In the genomic region with DNA sequence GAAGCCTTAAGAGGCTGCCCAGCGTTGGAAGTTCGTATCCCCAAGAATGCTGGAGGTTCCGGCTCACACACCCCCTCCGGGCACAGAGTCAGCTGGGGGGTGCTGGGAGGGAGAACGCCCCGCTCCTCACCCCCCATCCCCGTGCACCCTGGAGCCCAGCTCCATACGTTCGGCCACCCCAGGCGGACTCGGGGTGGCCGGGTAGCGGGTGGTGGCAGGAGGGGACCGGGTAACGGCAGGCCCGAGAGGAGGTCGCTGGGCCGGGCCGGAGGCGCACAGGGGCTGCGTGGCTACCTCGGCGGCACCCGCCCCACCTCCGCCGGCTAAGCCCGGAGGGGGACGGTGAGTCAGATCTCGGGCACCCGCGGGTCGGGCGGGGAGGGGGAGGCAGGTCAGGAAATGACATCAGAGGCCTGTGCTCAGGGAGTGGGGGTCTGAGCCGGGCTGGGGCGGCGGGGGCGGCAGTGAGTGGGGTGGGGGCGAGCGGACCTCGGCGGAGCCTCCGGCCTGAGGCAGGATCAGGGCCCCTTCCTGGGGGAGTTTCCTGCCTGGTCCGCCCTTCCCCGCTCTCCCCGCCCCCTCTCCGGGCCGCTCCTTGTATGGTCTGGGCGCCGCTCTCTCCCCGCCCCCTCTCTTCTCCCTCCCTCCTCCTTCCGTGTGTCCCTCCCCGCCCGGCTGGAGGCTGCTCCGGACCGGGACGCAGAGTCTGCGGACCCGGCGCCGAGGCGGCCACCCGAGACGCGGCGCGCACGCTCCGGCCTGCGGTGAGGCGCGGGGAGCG, we compare ENCODE assay signal across 1 cellular context.
TF ChIP-seq lines count a peak whose summit lies in the region.

A gene with protein sequence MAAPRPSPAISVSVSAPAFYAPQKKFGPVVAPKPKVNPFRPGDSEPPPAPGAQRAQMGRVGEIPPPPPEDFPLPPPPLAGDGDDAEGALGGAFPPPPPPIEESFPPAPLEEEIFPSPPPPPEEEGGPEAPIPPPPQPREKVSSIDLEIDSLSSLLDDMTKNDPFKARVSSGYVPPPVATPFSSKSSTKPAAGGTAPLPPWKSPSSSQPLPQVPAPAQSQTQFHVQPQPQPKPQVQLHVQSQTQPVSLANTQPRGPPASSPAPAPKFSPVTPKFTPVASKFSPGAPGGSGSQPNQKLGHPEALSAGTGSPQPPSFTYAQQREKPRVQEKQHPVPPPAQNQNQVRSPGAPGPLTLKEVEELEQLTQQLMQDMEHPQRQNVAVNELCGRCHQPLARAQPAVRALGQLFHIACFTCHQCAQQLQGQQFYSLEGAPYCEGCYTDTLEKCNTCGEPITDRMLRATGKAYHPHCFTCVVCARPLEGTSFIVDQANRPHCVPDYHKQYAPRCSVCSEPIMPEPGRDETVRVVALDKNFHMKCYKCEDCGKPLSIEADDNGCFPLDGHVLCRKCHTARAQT (plus strand): TSS at position 700 of the 781 bp plus-strand sequence. CDS start 227 bp downstream, outside the sequence.

TF ChIP-seq in SK-N-SH, 30 proteins besides CTCF, POLR2A, EP300 and RAD21 (continued from another document):
- TF ChIP-seq, protein P1, sequence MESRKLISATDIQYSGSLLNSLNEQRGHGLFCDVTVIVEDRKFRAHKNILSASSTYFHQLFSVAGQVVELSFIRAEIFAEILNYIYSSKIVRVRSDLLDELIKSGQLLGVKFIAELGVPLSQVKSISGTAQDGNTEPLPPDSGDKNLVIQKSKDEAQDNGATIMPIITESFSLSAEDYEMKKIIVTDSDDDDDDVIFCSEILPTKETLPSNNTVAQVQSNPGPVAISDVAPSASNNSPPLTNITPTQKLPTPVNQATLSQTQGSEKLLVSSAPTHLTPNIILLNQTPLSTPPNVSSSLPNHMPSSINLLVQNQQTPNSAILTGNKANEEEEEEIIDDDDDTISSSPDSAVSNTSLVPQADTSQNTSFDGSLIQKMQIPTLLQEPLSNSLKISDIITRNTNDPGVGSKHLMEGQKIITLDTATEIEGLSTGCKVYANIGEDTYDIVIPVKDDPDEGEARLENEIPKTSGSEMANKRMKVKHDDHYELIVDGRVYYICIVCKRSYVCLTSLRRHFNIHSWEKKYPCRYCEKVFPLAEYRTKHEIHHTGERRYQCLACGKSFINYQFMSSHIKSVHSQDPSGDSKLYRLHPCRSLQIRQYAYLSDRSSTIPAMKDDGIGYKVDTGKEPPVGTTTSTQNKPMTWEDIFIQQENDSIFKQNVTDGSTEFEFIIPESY (IDR thresholded peaks at IDR 0.05; ENCODE audit: borderline replicate concordance, low read depth): peak; percentile 56; the same call in 1 of the 2 replicates
- TF ChIP-seq TEAD4 (IDR thresholded peaks at IDR 0.05; ENCODE audit: borderline replicate concordance, insufficient read depth): peak; percentile 45; the same call in 1 of the 2 replicates
- peak; percentile 75 for TF ChIP-seq CHD2 (IDR thresholded peaks at IDR 0.05; ENCODE audit: low read length, partially characterized antibody)
- peak; percentile 13; the same call in 1 of the 2 replicates for TF ChIP-seq NFIC (IDR thresholded peaks at IDR 0.05; ENCODE audit: borderline replicate concordance)
- TF ChIP-seq ELF1 (IDR thresholded peaks at IDR 0.05): peak; percentile 34
- TF ChIP-seq, protein P2, sequence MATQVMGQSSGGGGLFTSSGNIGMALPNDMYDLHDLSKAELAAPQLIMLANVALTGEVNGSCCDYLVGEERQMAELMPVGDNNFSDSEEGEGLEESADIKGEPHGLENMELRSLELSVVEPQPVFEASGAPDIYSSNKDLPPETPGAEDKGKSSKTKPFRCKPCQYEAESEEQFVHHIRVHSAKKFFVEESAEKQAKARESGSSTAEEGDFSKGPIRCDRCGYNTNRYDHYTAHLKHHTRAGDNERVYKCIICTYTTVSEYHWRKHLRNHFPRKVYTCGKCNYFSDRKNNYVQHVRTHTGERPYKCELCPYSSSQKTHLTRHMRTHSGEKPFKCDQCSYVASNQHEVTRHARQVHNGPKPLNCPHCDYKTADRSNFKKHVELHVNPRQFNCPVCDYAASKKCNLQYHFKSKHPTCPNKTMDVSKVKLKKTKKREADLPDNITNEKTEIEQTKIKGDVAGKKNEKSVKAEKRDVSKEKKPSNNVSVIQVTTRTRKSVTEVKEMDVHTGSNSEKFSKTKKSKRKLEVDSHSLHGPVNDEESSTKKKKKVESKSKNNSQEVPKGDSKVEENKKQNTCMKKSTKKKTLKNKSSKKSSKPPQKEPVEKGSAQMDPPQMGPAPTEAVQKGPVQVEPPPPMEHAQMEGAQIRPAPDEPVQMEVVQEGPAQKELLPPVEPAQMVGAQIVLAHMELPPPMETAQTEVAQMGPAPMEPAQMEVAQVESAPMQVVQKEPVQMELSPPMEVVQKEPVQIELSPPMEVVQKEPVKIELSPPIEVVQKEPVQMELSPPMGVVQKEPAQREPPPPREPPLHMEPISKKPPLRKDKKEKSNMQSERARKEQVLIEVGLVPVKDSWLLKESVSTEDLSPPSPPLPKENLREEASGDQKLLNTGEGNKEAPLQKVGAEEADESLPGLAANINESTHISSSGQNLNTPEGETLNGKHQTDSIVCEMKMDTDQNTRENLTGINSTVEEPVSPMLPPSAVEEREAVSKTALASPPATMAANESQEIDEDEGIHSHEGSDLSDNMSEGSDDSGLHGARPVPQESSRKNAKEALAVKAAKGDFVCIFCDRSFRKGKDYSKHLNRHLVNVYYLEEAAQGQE (IDR thresholded peaks at IDR 0.05; ENCODE audit: low read depth, low read length): peak; percentile 51
- peak; percentile 18; the same call in 1 of the 2 replicates for TF ChIP-seq SIN3A (IDR thresholded peaks at IDR 0.05; ENCODE audit: borderline replicate concordance, low read depth, low read length)
- peak; percentile 79 for TF ChIP-seq JUND (IDR thresholded peaks at IDR 0.05)
- peak; percentile 67 for TF ChIP-seq GABPA (IDR thresholded peaks at IDR 0.05; ENCODE audit: low read depth)
- peak; percentile 58 for TF ChIP-seq POLR2AphosphoS5 (IDR thresholded peaks at IDR 0.05; ENCODE audit: low read depth, low read length)
- TF ChIP-seq, protein P3, sequence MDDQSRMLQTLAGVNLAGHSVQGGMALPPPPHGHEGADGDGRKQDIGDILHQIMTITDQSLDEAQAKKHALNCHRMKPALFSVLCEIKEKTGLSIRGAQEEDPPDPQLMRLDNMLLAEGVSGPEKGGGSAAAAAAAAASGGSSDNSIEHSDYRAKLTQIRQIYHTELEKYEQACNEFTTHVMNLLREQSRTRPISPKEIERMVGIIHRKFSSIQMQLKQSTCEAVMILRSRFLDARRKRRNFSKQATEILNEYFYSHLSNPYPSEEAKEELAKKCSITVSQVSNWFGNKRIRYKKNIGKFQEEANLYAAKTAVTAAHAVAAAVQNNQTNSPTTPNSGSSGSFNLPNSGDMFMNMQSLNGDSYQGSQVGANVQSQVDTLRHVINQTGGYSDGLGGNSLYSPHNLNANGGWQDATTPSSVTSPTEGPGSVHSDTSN (IDR thresholded peaks at IDR 0.05): peak; percentile 45; the same call in 1 of the 2 replicates
